ENCODE assay signal across 30 cellular contexts in genomic region chr20:62683136-62683535, GRCh38. TPM values are rescaled to one million over a fixed set of nuclear protein-coding genes. Genes with fewer than 3 reads are reported as not detected.
"Had no signal": no experiment of that assay in that cellular context is flagged by ENCODE, and none has a peak within 500 bp of the region (broad histone marks: within the 10 kb centered on the region; RNA-seq: fewer than 3 reads in every experiment).

No MANE protein-coding gene starts in this region.

- H3K27ac ChIP-seq: KMS-11, PC-9, RWPE1, SJCRH30, SK-N-MC had no signal

- H3K4me3 Mint-ChIP-seq: T-cell had no signal

- H3K4me1 ChIP-seq: SJCRH30 had no signal

- H3K9me3 Mint-ChIP-seq: T-cell had no signal

- DNase-seq: Karpas-422, MM.1S, MV-4-11, NCI-H1092, NCI-H1105, NCI-H1417 treated with DMSO at 0.1 percent for 48 hours, NCI-H1436 treated with DMSO at 0.1 percent for 48 hours, NCI-H1694 treated with DMSO at 0.1 percent for 48 hours, NCI-H187 treated with DMSO at 0.1 percent for 48 hours, NCI-H2029, NCI-H2081, NCI-H2171 treated with DMSO at 0.1 percent for 48 hours, NCI-H2227 treated with DMSO at 0.1 percent for 48 hours, NCI-H345, NCI-H446, NCI-H510A treated with DMSO at 0.1 percent for 48 hours, NCI-H524 treated with DMSO at 0.1 percent for 48 hours, NCI-H526 treated with DMSO at 0.1 percent for 48 hours, NCI-H774, PC-9, SHP77, SIG-M5, SJCRH30, T-cell had no signal

- H3K27ac Mint-ChIP-seq: T-cell had no signal

- H3K4me3 ChIP-seq: PC-9, SJCRH30, SK-N-MC had no signal

- H3K36me3 ChIP-seq: SJCRH30 had no signal

RNA-seq across cellular contexts. Expression of gene NTSR1, which starts 25.5 kb away (rescaled TPM):
- total RNA-seq: OCI-LY7, Right ventricle myocardium inferior, SK-MEL-5 had no signal
